28 cellular contexts compared by ENCODE assay signal in genomic region chr2:63347361-63347760, GRCh38.
"Had no signal": no experiment of that assay in that cellular context is flagged by ENCODE, and none has a peak within 500 bp of the region (broad histone marks: within the 10 kb centered on the region; RNA-seq: fewer than 3 reads in every experiment).

No MANE protein-coding gene starts in this region.

- H3K27ac ChIP-seq: neural progenitor cell, ovary, parathyroid adenoma, psoas muscle, right lobe of liver, sigmoid colon, stomach, thoracic aorta, thyroid gland, tibial nerve, upper lobe of right lung, uterus had no signal

- H3K79me2 ChIP-seq: parathyroid adenoma had no signal

- H3K27ac Mint-ChIP-seq: natural killer cell; nephron; neural progenitor cell; progenitor cell of endocrine pancreas; stimulated activated effector memory CD8-positive, alpha-beta T cell treated with anti-CD3 and anti-CD28 coated beads, Interleukin-12 subunit alpha, Interleukin-12 subunit beta, amount 100 ng/mL, for 72 hours; stimulated activated naive B cell treated with anti-CD40 and anti-IgM and Interleukin-4, amounts not matched to agents 10 μg/mL and 1 μg/mL and 100 μg/mL, for 72 hours; stimulated activated naive CD8-positive, alpha-beta T cell treated with anti-CD3 and anti-CD28 coated beads, Interleukin-15, Interleukin-2, amounts not matched to agents 100 ng/mL and 50 ng/mL, for 24 hours; type B pancreatic cell had no signal

- H3K4me2 ChIP-seq: neural progenitor cell had no signal

- H3K4me3 ChIP-seq: neural progenitor cell, ovary, psoas muscle, right lobe of liver, sigmoid colon, stomach, thoracic aorta, thyroid gland, tibial nerve, upper lobe of right lung, uterus had no signal

- H3K27me3 ChIP-seq: neural progenitor cell, ovary, right lobe of liver, sigmoid colon, stomach, thyroid gland, tibial nerve, upper lobe of right lung, uterus had no signal

- H3K4me3 Mint-ChIP-seq: natural killer cell; nephron; neural progenitor cell; stimulated activated effector memory CD8-positive, alpha-beta T cell treated with anti-CD3 and anti-CD28 coated beads, Interleukin-12 subunit alpha, Interleukin-12 subunit beta, amount 100 ng/mL, for 72 hours; stimulated activated naive B cell treated with anti-CD40 and anti-IgM and Interleukin-4, amounts not matched to agents 10 μg/mL and 1 μg/mL and 100 μg/mL, for 72 hours; stimulated activated naive CD8-positive, alpha-beta T cell treated with anti-CD3 and anti-CD28 coated beads, Interleukin-15, Interleukin-2, amounts not matched to agents 100 ng/mL and 50 ng/mL, for 24 hours; type B pancreatic cell had no signal

- H3K9me3 Mint-ChIP-seq: type B pancreatic cell had no signal

- H3K27me3 Mint-ChIP-seq: progenitor cell of endocrine pancreas; stimulated activated naive B cell treated with anti-CD40 and anti-IgM and Interleukin-4, amounts not matched to agents 10 μg/mL and 1 μg/mL and 100 μg/mL, for 72 hours; stimulated activated naive CD8-positive, alpha-beta T cell treated with anti-CD3 and anti-CD28 coated beads, Interleukin-15, Interleukin-2, amounts not matched to agents 100 ng/mL and 50 ng/mL, for 24 hours; type B pancreatic cell had no signal

- H3K9ac ChIP-seq: neural progenitor cell, parathyroid adenoma had no signal

- DNase-seq: natural killer cell; occipital lobe; ovary; posterior cingulate gyrus; psoas muscle; right cardiac atrium; right lobe of liver; sigmoid colon; small intestine; stimulated activated CD4-positive, alpha-beta T cell treated with anti-CD3 and anti-CD28 coated beads, Interleukin-15, amount 100 ng/mL, for 24 hours; stimulated activated CD4-positive, alpha-beta T cell treated with anti-CD3 and anti-CD28 coated beads, Interleukin-2, amount 100 ng/mL, for 24 hours; stimulated activated CD4-positive, alpha-beta T cell treated with anti-CD3 and anti-CD28 coated beads, Interleukin-2, amount 100 ng/mL, for 48 hours; stimulated activated CD4-positive, alpha-beta T cell treated with anti-CD3 and anti-CD28 coated beads, Interleukin-4, amount 100 ng/mL, for 24 hours; stimulated activated naive B cell treated with anti-CD40 and anti-IgM and Interleukin-4, amounts not matched to agents 10 μg/mL and 1 μg/mL and 100 μg/mL, for 72 hours; stimulated activated naive CD4-positive, alpha-beta T cell treated with Interleukin-2 at 50 U/mL for 16 hours; stomach; thyroid gland; upper lobe of right lung; uterus had no signal

- H3K4me1 Mint-ChIP-seq: natural killer cell; nephron; neural progenitor cell; stimulated activated effector memory CD8-positive, alpha-beta T cell treated with anti-CD3 and anti-CD28 coated beads, Interleukin-12 subunit alpha, Interleukin-12 subunit beta, amount 100 ng/mL, for 72 hours had no signal

- H3K36me3 ChIP-seq: neural progenitor cell, ovary, right lobe of liver, sigmoid colon, thoracic aorta, thyroid gland, upper lobe of right lung, uterus had no signal

- H3K36me3 Mint-ChIP-seq: stimulated activated effector memory CD8-positive, alpha-beta T cell treated with anti-CD3 and anti-CD28 coated beads, Interleukin-12 subunit alpha, Interleukin-12 subunit beta, amount 100 ng/mL, for 72 hours had no signal

- H3K4me1 ChIP-seq: neural progenitor cell, parathyroid adenoma, right lobe of liver, sigmoid colon, stomach, thyroid gland, tibial nerve, upper lobe of right lung, uterus had no signal
